Comparison of ENCODE assay signal across 1 cellular context in genomic region chr22:46250783-46251125, GRCh38.
TF ChIP-seq lines count a peak whose summit lies in the region.

No MANE protein-coding gene starts in this region.

TF ChIP-seq in GM23338, 12 proteins besides CTCF, POLR2A, EP300 and RAD21:
- TF ChIP-seq ZNF462 (CRISPR knock-in tag; IDR thresholded peaks at IDR 0.05): no peak
- TF ChIP-seq REST (IDR thresholded peaks at IDR 0.05; ENCODE audit: unreplicated experiment): no peak
- no peak for TF ChIP-seq ZNF331 (CRISPR knock-in tag; IDR thresholded peaks at IDR 0.05; ENCODE audit: low read depth)
- TF ChIP-seq STAT1 (IDR thresholded peaks at IDR 0.05; ENCODE audit: unreplicated experiment): no peak
- no peak for TF ChIP-seq NANOG (IDR thresholded peaks at IDR 0.05; ENCODE audit: borderline replicate concordance)
